Comparison of ENCODE assay signal across 19 cellular contexts in the genomic region with DNA sequence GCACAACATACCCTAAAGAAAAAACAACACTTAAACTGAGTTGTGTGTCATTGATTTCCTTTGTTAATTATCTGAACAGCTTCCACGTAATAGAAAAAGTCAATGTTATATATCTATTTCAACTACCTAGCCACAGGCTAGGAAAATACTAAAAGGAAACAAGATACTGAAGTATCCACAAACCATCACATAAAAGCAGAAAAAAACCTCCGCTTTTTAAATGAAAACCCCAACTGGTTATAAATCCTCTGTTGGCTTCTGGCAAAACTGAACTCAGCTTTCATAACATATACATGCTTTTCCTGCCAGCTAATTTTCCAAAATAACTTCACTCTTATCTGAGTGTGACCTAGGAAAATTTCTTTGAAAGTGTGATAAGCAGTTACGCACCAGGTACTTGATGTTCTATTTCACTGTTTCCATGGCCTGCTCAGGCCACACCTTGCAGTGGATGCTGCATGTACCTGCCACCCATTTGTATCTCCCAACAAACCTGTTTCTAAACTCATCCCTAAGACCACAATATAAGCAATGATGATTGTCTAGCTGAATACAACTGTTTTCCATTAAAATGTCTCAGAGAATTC. TPM values are rescaled to one million over a fixed set of nuclear protein-coding genes. Genes with fewer than 3 reads are reported as not detected.
DNase-seq lines count a peak whose midpoint lies in the region; ATAC-seq and TF ChIP-seq lines count a peak whose summit lies in the region.
"Had no signal": no experiment of that assay in that cellular context is flagged by ENCODE, and none has a peak within 500 bp of the region (broad histone marks: within the 10 kb centered on the region; RNA-seq: fewer than 3 reads in every experiment).

No MANE protein-coding gene starts in this region.

- peaks cover 11% of the 10 kb centered on the region for H3K36me3 Mint-ChIP-seq in activated naive CD8-positive, alpha-beta T cell treated with anti-CD3 and anti-CD28 coated beads for 36 hours
- H3K36me3 Mint-ChIP-seq in type B pancreatic cell = peaks cover 15% of the 10 kb centered on the region

- peak overlapping the region; percentile 59 for H3K27ac Mint-ChIP-seq in activated naive CD8-positive, alpha-beta T cell treated with anti-CD3 and anti-CD28 coated beads for 36 hours
- peak overlapping the region; percentile 0 for H3K27ac Mint-ChIP-seq in type B pancreatic cell
- H3K27ac Mint-ChIP-seq: HFFc6 had no signal

- no peak for TF ChIP-seq CTCF in left ventricle myocardium inferior (IDR thresholded peaks at IDR 0.05; ENCODE audit: borderline replicate concordance)
- TF ChIP-seq CTCF in type B pancreatic cell (conservative IDR thresholded peaks at IDR 0.05) = no peak

- no peak overlapping the region for H3K4me3 ChIP-seq in left ventricle myocardium inferior
- H3K4me3 ChIP-seq in mucosa of rectum (ENCODE audit: low read length in 2 of 2) = no peak overlapping the region
- H3K4me3 ChIP-seq: A549, left lung, transverse colon had no signal

- H3K36me3 ChIP-seq in left ventricle myocardium inferior = peaks cover 5% of the 10 kb centered on the region
- H3K36me3 ChIP-seq in mucosa of rectum (ENCODE audit: control insufficient read depth in 2 of 2, insufficient read depth in 2 of 2, low read length in 2 of 2) = peaks cover 0 to 3% of the 10 kb centered on the region in 2 donors
- H3K36me3 ChIP-seq: left lung, transverse colon had no signal

- ATAC-seq in Right ventricle myocardium inferior = peak; percentile 70
- ATAC-seq in HG03469 (IDR thresholded peaks at IDR 0.05; ENCODE audit: unreplicated experiment) = no peak
- no peak for ATAC-seq in GM18861 (IDR thresholded peaks at IDR 0.05; ENCODE audit: unreplicated experiment)
- ATAC-seq: A549, left lung, sciatic nerve had no signal

- no peak overlapping the region for H3K4me3 Mint-ChIP-seq in activated naive CD8-positive, alpha-beta T cell treated with anti-CD3 and anti-CD28 coated beads for 36 hours
- peak overlapping the region; percentile 3 for H3K4me3 Mint-ChIP-seq in type B pancreatic cell
- H3K4me3 Mint-ChIP-seq: endodermal cell, HFFc6 had no signal

- H3K27me3 ChIP-seq in left ventricle myocardium inferior (ENCODE audit: low read depth) = no peaks in the 10 kb centered on the region
- no peaks in the 10 kb centered on the region for H3K27me3 ChIP-seq in mucosa of rectum (ENCODE audit: control insufficient read depth in 2 of 2, insufficient read depth in 2 of 2, low read length in 2 of 2)
- H3K27me3 ChIP-seq: left lung, transverse colon had no signal

- H3K9me3 ChIP-seq in left ventricle myocardium inferior (replicated peaks) = no peaks in the 10 kb centered on the region
- no peaks in the 10 kb centered on the region for H3K9me3 ChIP-seq in mucosa of rectum (ENCODE audit: control insufficient read depth in 2 of 2, low read length in 2 of 2)
- H3K9me3 ChIP-seq: A549, left lung, transverse colon had no signal

- no peaks in the 10 kb centered on the region for H3K27me3 Mint-ChIP-seq in activated naive CD8-positive, alpha-beta T cell treated with anti-CD3 and anti-CD28 coated beads for 36 hours
- H3K27me3 Mint-ChIP-seq in type B pancreatic cell = no peaks in the 10 kb centered on the region

- H3K4me1 ChIP-seq in left ventricle myocardium inferior = peaks cover 46% of the 10 kb centered on the region
- peaks cover 14 to 15% of the 10 kb centered on the region in 2 donors for H3K4me1 ChIP-seq in mucosa of rectum (ENCODE audit: control insufficient read depth in 2 of 2, insufficient read depth in 2 of 2, low read length in 2 of 2)
- H3K4me1 ChIP-seq: A549 had no signal

- H3K4me1 Mint-ChIP-seq in activated naive CD8-positive, alpha-beta T cell treated with anti-CD3 and anti-CD28 coated beads for 36 hours = peaks cover 65% of the 10 kb centered on the region
- H3K4me1 Mint-ChIP-seq in type B pancreatic cell (ENCODE audit: unreplicated experiment) = peaks cover 33% of the 10 kb centered on the region

- H3K27ac ChIP-seq in left ventricle myocardium inferior (replicated peaks) = no peak overlapping the region
- H3K27ac ChIP-seq in mucosa of rectum (ENCODE audit: low read depth in 2 of 2, low read length in 2 of 2) = peak overlapping the region; percentile 3 to 15
- H3K27ac ChIP-seq: A549, left lung had no signal

- no peak overlapping the region for H3K9ac ChIP-seq in mucosa of rectum (ENCODE audit: low read depth in 1 of 2, low read length in 2 of 2)

- DNase-seq in Right ventricle myocardium inferior (ENCODE audit: missing footprints) (no peak), left ventricle myocardium inferior (no peak), type B pancreatic cell (ENCODE audit: extremely low spot score, unreplicated experiment) (no peak), midbrain (lab: John Stamatoyannopoulos, UW) (no peak)
- DNase-seq in activated naive CD8-positive, alpha-beta T cell treated with anti-CD3 and anti-CD28 coated beads for 36 hours = no peak
- DNase-seq: activated CD4-positive, alpha-beta T cell treated with anti-CD3 and anti-CD28 coated beads for 1 hour; central memory CD4-positive, alpha-beta T cell; endodermal cell; GDM1; HFFc6; left lung; NCI-H2171; transverse colon had no signal

- intact Hi-C loops in Right ventricle myocardium inferior (cut with DNase I) (no loop called here), left ventricle myocardium inferior (cut with micrococcal nuclease) (no loop called here)

- H3K9me3 Mint-ChIP-seq in activated naive CD8-positive, alpha-beta T cell treated with anti-CD3 and anti-CD28 coated beads for 36 hours = no peaks in the 10 kb centered on the region
- H3K9me3 Mint-ChIP-seq in type B pancreatic cell = no peaks in the 10 kb centered on the region
- H3K9me3 Mint-ChIP-seq: endodermal cell, HFFc6 had no signal

RNA-seq across cellular contexts. Expression of a gene that starts 11.9 kb away (rescaled TPM):
- 40.2 TPM for total RNA-seq in Right ventricle myocardium inferior
- 46.2 TPM for total RNA-seq in left ventricle myocardium inferior
- 10 to 100 TPM; 25.7 to 27.0 TPM for total RNA-seq in activated naive CD8-positive, alpha-beta T cell treated with anti-CD3 and anti-CD28 coated beads for 36 hours
- total RNA-seq in type B pancreatic cell (ENCODE audit: low replicate concordance) = 73.9 and 146 TPM in 2 replicates

RNA-seq across cellular contexts. Expression of a gene that starts 55.5 kb away (rescaled TPM):
- total RNA-seq in Right ventricle myocardium inferior (not detected), left ventricle myocardium inferior (not detected), type B pancreatic cell (ENCODE audit: low replicate concordance) (0.64 and 1.1 TPM in 2 replicates)
- total RNA-seq in activated naive CD8-positive, alpha-beta T cell treated with anti-CD3 and anti-CD28 coated beads for 36 hours = not detected
- total RNA-seq: left lung; sciatic nerve; T-helper 2 cell treated with Interferon-gamma antibody and Interleukin-4, amounts not matched to agents 100 ng/mL and 5 ng/mL, for 36 hours had no signal
